33 cellular contexts compared by ENCODE assay signal in genomic region chr17:72368191-72368590, GRCh38.
"Had no signal": no experiment of that assay in that cellular context is flagged by ENCODE, and none has a peak within 500 bp of the region (broad histone marks: within the 10 kb centered on the region; RNA-seq: fewer than 3 reads in every experiment).

No MANE protein-coding gene starts in this region.

- H3K9me3 ChIP-seq: adrenal gland, ascending aorta, body of pancreas, breast epithelium had no signal

- H3K27ac ChIP-seq: adrenal gland, ascending aorta, body of pancreas, brain microvascular endothelial cell, breast epithelium, cardiac muscle cell had no signal

- H3K4me3 ChIP-seq: adrenal gland, ascending aorta, body of pancreas, breast epithelium, cardiac muscle cell had no signal

- ATAC-seq: activated naive CD4-positive, alpha-beta T cell treated with anti-CD3 and anti-CD28 coated beads, Interleukin-2, amount 50 U/mL, for 72 hours; activated naive CD8-positive, alpha-beta T cell treated with anti-CD3 and anti-CD28 coated beads, Interleukin-2, amount 50 U/mL, for 24 hours; activated T-cell treated with anti-CD3 and anti-CD28 coated beads, Interleukin-2, amount 50 U/mL, for 4 hours; activated T-cell treated with anti-CD3 and anti-CD28 coated beads, Interleukin-2, amount 50 U/mL, for 72 hours; activated T-helper 17 cell treated with anti-CD3 and anti-CD28 coated beads, Interleukin-2, amount 50 U/mL, for 72 hours; body of pancreas had no signal

- H3K27me3 ChIP-seq: adrenal gland, ascending aorta, body of pancreas, brain microvascular endothelial cell, breast epithelium, cardiac muscle cell had no signal

- DNase-seq: activated effector memory CD4-positive, alpha-beta T cell treated with Interleukin-2 at 50 U/mL for 16 hours; activated gamma-delta T cell; activated gamma-delta T cell treated with Interleukin-2 at 50 U/mL for 16 hours; activated naive CD4-positive, alpha-beta T cell; activated naive CD4-positive, alpha-beta T cell treated with anti-CD3 and anti-CD28 coated beads for 36 hours; activated naive CD4-positive, alpha-beta T cell treated with anti-CD3 and anti-CD28 coated beads, Interleukin-2, amount 10 ng/mL, durations not matched to agents 7 days and 5 days; activated naive CD4-positive, alpha-beta T cell treated with anti-CD3 and anti-CD28 coated beads, Interleukin-2, amount 50 U/mL, for 16 hours; activated naive CD4-positive, alpha-beta T cell treated with Interleukin-2 at 50 U/mL for 16 hours; activated naive CD8-positive, alpha-beta T cell treated with anti-CD3 and anti-CD28 coated beads for 36 hours; activated naive CD8-positive, alpha-beta T cell treated with anti-CD3 and anti-CD28 coated beads, Interleukin-2, amount 10 ng/mL, durations not matched to agents 7 days and 5 days; activated naive CD8-positive, alpha-beta T cell treated with anti-CD3 and anti-CD28 coated beads, Interleukin-2, amount 50 U/mL, for 24 hours; activated T-cell treated with anti-CD3 and anti-CD28 coated beads, Interleukin-2, amount 50 U/mL, for 1 hour; activated T-cell treated with anti-CD3 and anti-CD28 coated beads, Interleukin-2, amount 50 U/mL, for 24 hours; activated T-cell treated with anti-CD3 and anti-CD28 coated beads, Interleukin-2, amount 50 U/mL, for 4 hours; activated T-cell treated with anti-CD3 and anti-CD28 coated beads, Interleukin-2, amount 50 U/mL, for 48 hours; activated T-cell treated with anti-CD3 and anti-CD28 coated beads, Interleukin-2, amount 50 U/mL, for 72 hours; adrenal gland; amniotic stem cell; amygdala; anterior cingulate cortex; aorta; body of pancreas; brain microvascular endothelial cell; caudate nucleus; central memory CD4-positive, alpha-beta T cell; cerebellar nuclear complex had no signal

- H3K4me1 ChIP-seq: adrenal gland, ascending aorta, body of pancreas, breast epithelium had no signal

- H3K36me3 ChIP-seq: adrenal gland, ascending aorta, brain microvascular endothelial cell, breast epithelium, cardiac muscle cell had no signal

- FAIRE-seq: astrocyte, bronchial epithelial cell had no signal
